ENCODE assay signal across 8 cellular contexts in genomic region chr6:43013020-43013842, GRCh38. TPM values are rescaled to one million over a fixed set of nuclear protein-coding genes. Genes with fewer than 3 reads are reported as not detected.
A peak's percentile ranks its signal among the peaks of the same experiment; 100 is the strongest.
DNase-seq lines count a peak whose midpoint lies in the region; ATAC-seq and TF ChIP-seq lines count a peak whose summit lies in the region.

No MANE protein-coding gene starts in this region.

- no peaks in the 10 kb centered on the region for H3K27me3 Mint-ChIP-seq in Calu3 (ENCODE audit: unreplicated experiment)
- H3K27me3 Mint-ChIP-seq in mesothelial cell of epicardium (ENCODE audit: low read depth): no peaks in the 10 kb centered on the region

- no peak for TF ChIP-seq CTCF in Calu3 (IDR thresholded peaks at IDR 0.05; ENCODE audit: unreplicated experiment)
- TF ChIP-seq CTCF in colonic mucosa (IDR thresholded peaks at IDR 0.05): no peak
- no peak for TF ChIP-seq CTCF in mesothelial cell of epicardium (IDR thresholded peaks at IDR 0.05; ENCODE audit: unreplicated experiment)

- peak overlapping the region; percentile 33 for H3K27ac ChIP-seq in colonic mucosa
- H3K27ac ChIP-seq in aorta (ENCODE audit: low read depth in 1 of 2, low read length in 2 of 2): peak overlapping the region in 1 of 2 donors; percentile 31

- H3K4me1 ChIP-seq in colonic mucosa: peaks cover 14% of the 10 kb centered on the region
- no peaks in the 10 kb centered on the region for H3K4me1 ChIP-seq in aorta (ENCODE audit: control insufficient read depth in 1 of 2, insufficient read depth in 2 of 2, low read length in 2 of 2)

- intact Hi-C loops in Calu3 (cut with micrococcal nuclease; ENCODE audit: unreplicated experiment): loop anchor here (2.0 kb wide), 1 partner anchor 16 kb away; no protein-coding TSS in a partner anchor
- intact Hi-C loops in colonic mucosa (cut with DNase I): no loop called here
- intact Hi-C loops in aorta (cut with DNase I): loop anchor here (1.0 to 5.0 kb wide), 2 partner anchors 36 to 84 kb away; partner anchors contain the start of genes CNPY3 (in 1 of the 2) and PEX6 (in 1 of the 2)

- H3K4me3 ChIP-seq in colonic mucosa: peak overlapping the region; percentile 67
- H3K4me3 ChIP-seq in aorta (ENCODE audit: low read length in 2 of 2): peak overlapping the region; percentile 69 to 90

- H3K36me3 Mint-ChIP-seq in Calu3 (ENCODE audit: insufficient read depth, unreplicated experiment) (peaks cover 30% of the 10 kb centered on the region), mesothelial cell of epicardium (peaks cover 19% of the 10 kb centered on the region)

- peak overlapping the region; percentile 80 to 82 for H3K9ac ChIP-seq in colonic mucosa (ENCODE audit: low read depth in 2 of 2, low read length in 2 of 2)

- CTCF ChIA-PET in Calu3 (lab: Charles Lee): interaction anchor here (0.7 to 2.8 kb wide), 9 partner anchors 10 to 169 kb away, joined by 3 to 15 read pairs (median 4); partner anchors contain the start of genes CUL7, CUL9, KLC4 and MRPL2

- H3K9me3 Mint-ChIP-seq in Calu3 (ENCODE audit: low read depth, unreplicated experiment): no peaks in the 10 kb centered on the region
- no peaks in the 10 kb centered on the region for H3K9me3 Mint-ChIP-seq in mesothelial cell of epicardium

- ATAC-seq in GM21786 (IDR thresholded peaks at IDR 0.05; ENCODE audit: unreplicated experiment) (peak; percentile 5), aorta (ENCODE audit: low FRiP score) (no peak)

- peaks cover 28% of the 10 kb centered on the region for H3K4me1 Mint-ChIP-seq in Calu3 (ENCODE audit: low read depth, unreplicated experiment)
- H3K4me1 Mint-ChIP-seq in mesothelial cell of epicardium: peaks cover 38% of the 10 kb centered on the region

- no peak for DNase-seq in Calu3
- DNase-seq in NOMO-1 treated with dmso at 0.1 percent for 144 hours (lab: John Stamatoyannopoulos, UW; ENCODE audit: unreplicated experiment): peak; percentile 22
- no peak for DNase-seq in colonic mucosa
- no peak for DNase-seq in mesothelial cell of epicardium (ENCODE audit: low spot score in 2 of 2, unreplicated experiment in 2 of 2)
- no peak for DNase-seq in aorta
- DNase-seq in retina: no peak
- no peak for DNase-seq in DMS79 (lab: John Stamatoyannopoulos, UW)

- 3% methylated on average over 26 of the region's 26 CpGs for WGBS in aorta, 2 donors

- BruUV-seq in Calu3 (replicated peaks; lab: Mats Ljungman, UMichigan): no TSS peak

- H3K36me3 ChIP-seq in colonic mucosa (no peaks in the 10 kb centered on the region), aorta (ENCODE audit: control insufficient read depth in 1 of 2, insufficient read depth in 2 of 2, low read length in 1 of 2) (peaks cover 0 to 3% of the 10 kb centered on the region in 2 donors)

- H3K27ac Mint-ChIP-seq in Calu3 (ENCODE audit: unreplicated experiment) (peak overlapping the region; percentile 85), mesothelial cell of epicardium (peak overlapping the region; percentile 81)

- H3K4me3 Mint-ChIP-seq in Calu3 (ENCODE audit: low read depth, unreplicated experiment) (peak overlapping the region; percentile 97), mesothelial cell of epicardium (peak overlapping the region; percentile 89)

- H3K9me3 ChIP-seq in colonic mucosa: no peaks in the 10 kb centered on the region
- no peaks in the 10 kb centered on the region for H3K9me3 ChIP-seq in aorta (ENCODE audit: control insufficient read depth, low read length)

- H3K27me3 ChIP-seq in colonic mucosa: no peaks in the 10 kb centered on the region
- no peaks in the 10 kb centered on the region for H3K27me3 ChIP-seq in aorta (ENCODE audit: control insufficient read depth in 1 of 2, insufficient read depth in 2 of 2, low read length in 1 of 2)

RNA-seq across cellular contexts. Expression of gene MEA1, which starts 0.5 kb away (rescaled TPM):
- total RNA-seq in Calu3 (2022) (110 and 115 TPM in 2 replicates), colonic mucosa (10 to 100 TPM; 43.7 to 54.5 TPM), mesothelial cell of epicardium (56.3 to 64.2 TPM (median 60.1 TPM) in 3 replicates), aorta (10 to 100 TPM; 44.5 to 44.6 TPM)
- polyA plus RNA-seq in aorta: 100 to 1,000 TPM in 1 of 2 donors, 10 to 100 TPM in 1; 93.5 to 110 TPM

RNA-seq across cellular contexts. Expression of gene KLHDC3, which starts 0.8 kb away (rescaled TPM):
- total RNA-seq in Calu3 (2022) (85.9 and 95.7 TPM in 2 replicates), colonic mucosa (10 to 100 TPM; 62.4 to 73.9 TPM), mesothelial cell of epicardium (88.3 to 97.3 TPM (median 95.1 TPM) in 3 replicates), aorta (10 to 100 TPM; 55.7 to 61.7 TPM)
- polyA plus RNA-seq in aorta: 10 to 100 TPM; 74.6 to 95.9 TPM

RNA-seq across cellular contexts. Expression of gene RRP36, which starts 8.2 kb away (rescaled TPM):
- total RNA-seq in Calu3 (2022): 94.9 and 101 TPM in 2 replicates
- 10 to 100 TPM; 35.5 to 61.4 TPM for total RNA-seq in colonic mucosa
- total RNA-seq in mesothelial cell of epicardium: 44.2 to 45.9 TPM (median 45.1 TPM) in 3 replicates
- 10 to 100 TPM; 36.7 to 41.1 TPM for total RNA-seq in aorta
- 10 to 100 TPM; 29.6 to 40.5 TPM for polyA plus RNA-seq in aorta

RNA-seq across cellular contexts. Expression of gene PPP2R5D, which starts 28.9 kb away (rescaled TPM):
- total RNA-seq in Calu3 (2022): 49.4 and 55.8 TPM in 2 replicates
- total RNA-seq in colonic mucosa: 10 to 100 TPM; 38.5 to 49.7 TPM
- 45.1 to 46.3 TPM (median 46.2 TPM) in 3 replicates for total RNA-seq in mesothelial cell of epicardium
- total RNA-seq in aorta: 10 to 100 TPM; 22.9 to 31.7 TPM
- polyA plus RNA-seq in aorta: 10 to 100 TPM; 20.3 to 31.5 TPM

RNA-seq across cellular contexts. Expression of gene PEX6, which starts 34.2 kb away (rescaled TPM):
- total RNA-seq in Calu3 (2022) (27.8 and 28.4 TPM in 2 replicates), colonic mucosa (10 to 100 TPM; 23.3 to 40.3 TPM), mesothelial cell of epicardium (31.2 to 32.9 TPM (median 32.3 TPM) in 3 replicates), aorta (10 to 100 TPM; 11.7 to 16.1 TPM)
- polyA plus RNA-seq in aorta: 10 to 100 TPM; 13.8 to 22.0 TPM
